ENCODE assay signal across 11 cellular contexts in genomic region chr9:116007824-116008223, GRCh38.
DNase-seq lines count a peak whose midpoint lies in the region; ATAC-seq and TF ChIP-seq lines count a peak whose summit lies in the region.
"Had no signal": no experiment of that assay in that cellular context is flagged by ENCODE, and none has a peak within 500 bp of the region (broad histone marks: within the 10 kb centered on the region; RNA-seq: fewer than 3 reads in every experiment).

No MANE protein-coding gene starts in this region.

- CTCF ChIA-PET in IMR-90 (lab: Yijun Ruan, JAX) (no interaction called here), mammary epithelial cell (lab: Charles Lee; ENCODE audit: low non-redundant PET) (no interaction called here)

- H3K4me1 Mint-ChIP-seq in CD14-positive monocyte: no peaks in the 10 kb centered on the region
- H3K4me1 Mint-ChIP-seq in H9: 0 out of 4 replicates have a peak, but pooled peaks cover 0 to 5% of the 10 kb centered on the region in 2 experiments
- H3K4me1 Mint-ChIP-seq: CD8-positive, alpha-beta memory T cell had no signal

- TF ChIP-seq POLR2A in IMR-90 (IDR thresholded peaks at IDR 0.05; ENCODE audit: low read depth, low read length): no peak

- H3K23me2 ChIP-seq in H9 (ENCODE audit: insufficient read length, low read depth, low read length, poor library complexity, severe bottlenecking): no peaks in the 10 kb centered on the region

- H2AK9ac ChIP-seq in IMR-90 (replicated peaks; ENCODE audit: low read depth, low read length, poor library complexity): no peak overlapping the region

- H3K4me3 Mint-ChIP-seq in CD14-positive monocyte (no peak overlapping the region), H9 (no peak overlapping the region)
- H3K4me3 Mint-ChIP-seq: CD8-positive, alpha-beta memory T cell had no signal

- dilution Hi-C loops in IMR-90 (cut with HindIII; ENCODE audit: low sequenced_read_pairs, unreplicated experiment) (no loop called here), mammary epithelial cell (cut with HindIII; ENCODE audit: low sequenced_read_pairs) (no loop called here)

- H3K23ac ChIP-seq in IMR-90 (ENCODE audit: low read depth, low read length): no peak overlapping the region
- no peak overlapping the region for H3K23ac ChIP-seq in mesenchymal stem cell (ENCODE audit: low read length in 2 of 2)
- no peak overlapping the region for H3K23ac ChIP-seq in H9 (ENCODE audit: insufficient read length, low read depth, low read length)

- no peak overlapping the region for H3K27ac ChIP-seq in IMR-90 (ENCODE audit: insufficient read depth, low read length)
- no peak overlapping the region for H3K27ac ChIP-seq in mammary epithelial cell (ENCODE audit: insufficient read depth, low read depth, low read length)
- H3K27ac ChIP-seq in mesenchymal stem cell (ENCODE audit: low read length, poor library complexity, severe bottlenecking): no peak overlapping the region
- H3K27ac ChIP-seq in H9 (ENCODE audit: insufficient read length, low read depth, low read length): no peak overlapping the region
- H3K27ac ChIP-seq: GM23248 had no signal

- no peak for TF ChIP-seq RAD21 in IMR-90 (IDR thresholded peaks at IDR 0.05; ENCODE audit: low read length)

- no peaks in the 10 kb centered on the region for H3K79me2 ChIP-seq in mammary epithelial cell (ENCODE audit: insufficient read depth, low read length)
- H3K79me2 ChIP-seq in H9 (ENCODE audit: insufficient read depth, low read length): no peaks in the 10 kb centered on the region

- H2BK15ac ChIP-seq in IMR-90 (ENCODE audit: low read depth, low read length): peak overlapping the region; percentile 62; the same call in 2 of the 3 replicates
- no peak overlapping the region for H2BK15ac ChIP-seq in mesenchymal stem cell (ENCODE audit: low read depth, poor library complexity, severe bottlenecking)
- no peak overlapping the region for H2BK15ac ChIP-seq in H9 (ENCODE audit: low read depth, low read length)

- H2BK120ac ChIP-seq in IMR-90 (ENCODE audit: low read depth, low read length) (peak overlapping the region; percentile 28; the same call in 1 of the 2 replicates), mesenchymal stem cell (ENCODE audit: low read depth, low read length) (no peak overlapping the region), H9 (ENCODE audit: low read depth, low read length, poor library complexity, severe bottlenecking) (no peak overlapping the region)

- H4K91ac ChIP-seq in IMR-90 (ENCODE audit: insufficient read depth, low read depth, low read length) (peak overlapping the region; percentile 20; the same call in 1 of the 2 replicates), mesenchymal stem cell (ENCODE audit: low read length) (peak overlapping the region; percentile 36), H9 (ENCODE audit: insufficient read length, low read depth, low read length) (no peak overlapping the region)

- peaks cover 4% of the 10 kb centered on the region; the same call in 1 of the 2 replicates for H3K4me1 ChIP-seq in IMR-90 (ENCODE audit: control insufficient read depth, insufficient read depth, low read length)
- H3K4me1 ChIP-seq in mammary epithelial cell (ENCODE audit: insufficient read depth, low read length): peaks cover 13% of the 10 kb centered on the region
- peaks cover 2% of the 10 kb centered on the region for H3K4me1 ChIP-seq in mesenchymal stem cell (ENCODE audit: control insufficient read depth, insufficient read depth, low read depth, low read length)
- no peaks in the 10 kb centered on the region for H3K4me1 ChIP-seq in H9 (ENCODE audit: insufficient read depth, low read length)
- H3K4me1 ChIP-seq: Caco-2 had no signal

- no peak overlapping the region for H3K18ac ChIP-seq in IMR-90 (ENCODE audit: low read depth, low read length)
- peak overlapping the region in 1 of 2 experiments; percentile 31 for H3K18ac ChIP-seq in mesenchymal stem cell (ENCODE audit: low read depth in 1 of 2, low read length in 2 of 2)
- H3K18ac ChIP-seq in H9 (ENCODE audit: insufficient read length, low read depth, low read length): no peak overlapping the region

- peak overlapping the region; percentile 51; the same call in 1 of the 2 replicates for H2BK20ac ChIP-seq in IMR-90 (ENCODE audit: low read depth, low read length)
- no peak overlapping the region for H2BK20ac ChIP-seq in H9 (ENCODE audit: low read depth, low read length, poor library complexity, severe bottlenecking)

- TF ChIP-seq CTCF in CD14-positive monocyte (IDR thresholded peaks at IDR 0.05): no peak
- no peak for TF ChIP-seq CTCF in IMR-90 (conservative IDR thresholded peaks at IDR 0.05; ENCODE audit: low read depth, low read length)
- TF ChIP-seq CTCF in mammary epithelial cell (conservative IDR thresholded peaks at IDR 0.05 in 1 of 2, IDR thresholded peaks at IDR 0.05 in 1 of 2; ENCODE audit: extremely low read depth in 1 of 2, insufficient read depth in 1 of 2, low read depth in 1 of 2, low read length in 2 of 2): no peak
- TF ChIP-seq CTCF in H9 (conservative IDR thresholded peaks at IDR 0.05): no peak

- peaks cover 3% of the 10 kb centered on the region; the same call in 1 of the 2 replicates for H3K9me1 ChIP-seq in IMR-90 (ENCODE audit: insufficient read depth, low read length)

- peak overlapping the region; percentile 19; the same call in 1 of the 2 replicates for H3K4ac ChIP-seq in IMR-90 (ENCODE audit: low read depth, low read length)
- no peak overlapping the region for H3K4ac ChIP-seq in mesenchymal stem cell (ENCODE audit: low read depth in 1 of 2, low read length in 2 of 2)
- H3K4ac ChIP-seq in H9 (ENCODE audit: low read depth, low read length): no peak overlapping the region

- in situ Hi-C loops in IMR-90 (cut with MboI; ENCODE audit: low sequenced_read_pairs) (loop anchor here (10.0 kb wide), 1 partner anchor 63 kb away; no protein-coding TSS in a partner anchor), mammary epithelial cell (cut with MboI; ENCODE audit: low sequenced_read_pairs in 2 of 2) (no loop called here)

- H3K9ac ChIP-seq in IMR-90 (ENCODE audit: low read depth, low read length): no peak overlapping the region
- H3K9ac ChIP-seq in mammary epithelial cell (ENCODE audit: insufficient read depth, low read length): no peak overlapping the region
- H3K9ac ChIP-seq in mesenchymal stem cell (ENCODE audit: low read length): no peak overlapping the region
- H3K9ac ChIP-seq in H9 (ENCODE audit: extremely low read depth, insufficient read length, low read length): no peak overlapping the region
- H3K9ac ChIP-seq: GM23248 had no signal

- POLR2A ChIA-PET in IMR-90 (lab: Charles Lee; ENCODE audit: unreplicated experiment): no interaction called here

- H3K9me3 Mint-ChIP-seq in CD14-positive monocyte: peaks cover 0 to 7% (median 2%) of the 10 kb centered on the region in 7 donors
- H3K9me3 Mint-ChIP-seq in H9: peaks cover 0 to 2% of the 10 kb centered on the region in 2 experiments; a peak in 3 of 5 replicates

- H3K79me1 ChIP-seq in IMR-90 (ENCODE audit: low read depth in 1 of 2, low read length in 2 of 2) (no peaks in the 10 kb centered on the region), mesenchymal stem cell (replicated peaks; ENCODE audit: low read length, poor library complexity, severe bottlenecking) (no peaks in the 10 kb centered on the region), H9 (ENCODE audit: insufficient read depth, low read depth, low read length, poor library complexity, severe bottlenecking) (no peaks in the 10 kb centered on the region)

- H4K20me1 ChIP-seq in IMR-90 (ENCODE audit: insufficient read depth, low read length) (no peaks in the 10 kb centered on the region), mammary epithelial cell (ENCODE audit: insufficient read depth, low read length) (no peaks in the 10 kb centered on the region), H9 (ENCODE audit: control insufficient read depth, insufficient read depth, insufficient read length) (no peaks in the 10 kb centered on the region)

- ATAC-seq in IMR-90 (ENCODE audit: low read depth) (no peak), GM18858 (IDR thresholded peaks at IDR 0.05; ENCODE audit: unreplicated experiment) (no peak)
- ATAC-seq: HepG2 had no signal

- H2AFZ ChIP-seq in IMR-90 (replicated peaks; ENCODE audit: low read length, poor library complexity) (no peak overlapping the region), mammary epithelial cell (ENCODE audit: low read depth, low read length) (peak overlapping the region; percentile 68), mesenchymal stem cell (ENCODE audit: low read depth, low read length) (no peak overlapping the region), H9 (ENCODE audit: low read length) (no peak overlapping the region)
- H2AFZ ChIP-seq: GM23248 had no signal

- no CpG with 5 or more reads among the region's 2 CpGs for whole genome bisulfite sequencing in IMR-90 (ENCODE audit: extremely low coverage in 2 of 2, insufficient read length in 1 of 2), 2 experiments
- 100% methylated on average over 2 of the region's 2 CpGs for WGBS in mammary epithelial cell (ENCODE audit: low coverage, missing lambda C conversion rate)
- WGBS in mesenchymal stem cell: 91% methylated on average over 2 of the region's 2 CpGs
- WGBS in H9 (ENCODE audit: extremely low coverage, insufficient read length, low lambda C conversion rate): no CpG with 5 or more reads among the region's 2 CpGs

- DNase-seq in CD14-positive monocyte (ENCODE audit: low spot score): peak; percentile 41
- DNase-seq in IMR-90: no peak
- DNase-seq in mammary epithelial cell: no peak
- DNase-seq in mesenchymal stem cell: no peak
- DNase-seq in NK-92 treated with Interleukin-12 subunit alpha and Interleukin-12 subunit beta, amount 100 ng/mL, for 24 hours (lab: John Stamatoyannopoulos, UW): no peak
- no peak for DNase-seq in H9
- DNase-seq: Caco-2; CD8-positive, alpha-beta memory T cell; GM23248 had no signal

- H3K36me3 Mint-ChIP-seq in CD14-positive monocyte (no peaks in the 10 kb centered on the region), H9 (ENCODE audit: insufficient read depth in 1 of 3, low read depth in 3 of 3) (no peaks in the 10 kb centered on the region)
- H3K36me3 Mint-ChIP-seq: CD8-positive, alpha-beta memory T cell had no signal

- no peak overlapping the region for H3K14ac ChIP-seq in IMR-90 (replicated peaks; ENCODE audit: low read depth, low read length)
- peak overlapping the region in 1 of 2 experiments; percentile 8 for H3K14ac ChIP-seq in mesenchymal stem cell (ENCODE audit: low read length in 2 of 2)
- H3K14ac ChIP-seq in H9 (ENCODE audit: insufficient read depth, low read length): no peak overlapping the region

- peak overlapping the region; percentile 35 for H2BK5ac ChIP-seq in IMR-90 (ENCODE audit: low read depth, low read length, poor library complexity, severe bottlenecking)
- H2BK5ac ChIP-seq in mesenchymal stem cell (ENCODE audit: low read depth, low read length, poor library complexity, severe bottlenecking): no peak overlapping the region
- no peak overlapping the region for H2BK5ac ChIP-seq in H9 (ENCODE audit: insufficient read length, low read length)

- H3K27me3 Mint-ChIP-seq in CD14-positive monocyte (ENCODE audit: low read depth in 3 of 3): peaks cover 0 to 2% (median 0%) of the 10 kb centered on the region in 3 donors
- H3K27me3 Mint-ChIP-seq in H9 (ENCODE audit: low read depth): no peaks in the 10 kb centered on the region; the same call in 1 of the 2 replicates

- no peaks in the 10 kb centered on the region for H3K36me3 ChIP-seq in IMR-90 (ENCODE audit: control insufficient read depth, insufficient read depth, low read length)
- H3K36me3 ChIP-seq in mammary epithelial cell (ENCODE audit: insufficient read depth, low read length): no peaks in the 10 kb centered on the region
- H3K36me3 ChIP-seq in mesenchymal stem cell (ENCODE audit: control insufficient read depth in 1 of 2, insufficient read depth in 2 of 2, low read depth in 1 of 2, low read length in 2 of 2): no peaks in the 10 kb centered on the region

- H3T11ph ChIP-seq in H9 (ENCODE audit: low read length): no peak overlapping the region

- intact Hi-C loops in CD14-positive monocyte (cut with micrococcal nuclease) (no loop called here), IMR-90 (cut with micrococcal nuclease) (no loop called here), mammary epithelial cell (cut with micrococcal nuclease) (no loop called here)

- BruUV-seq in IMR-90 (replicated peaks; lab: Mats Ljungman, UMichigan): no TSS peak
- BruUV-seq in mammary epithelial cell (replicated peaks; lab: Mats Ljungman, UMichigan): no TSS peak

- 0 out of 4 replicates have a peak overlapping the region, but pooled peaks of 1 of the 2 experiments have one; percentile 15 for H4K8ac ChIP-seq in IMR-90 (ENCODE audit: low read depth in 2 of 2, low read length in 2 of 2)
- no peak overlapping the region for H4K8ac ChIP-seq in mesenchymal stem cell (ENCODE audit: low read length)
- H4K8ac ChIP-seq in H9 (replicated peaks; ENCODE audit: insufficient read length, low read depth, low read length): no peak overlapping the region

- H2AK5ac ChIP-seq in IMR-90 (ENCODE audit: low read depth, low read length): peak overlapping the region; percentile 31
- H2AK5ac ChIP-seq in mesenchymal stem cell (ENCODE audit: low read length, severe bottlenecking): peak overlapping the region; percentile 4
- H2AK5ac ChIP-seq in H9 (ENCODE audit: insufficient read length, low read length): no peak overlapping the region

- H3K27me3 ChIP-seq in IMR-90 (ENCODE audit: control insufficient read depth, insufficient read depth, low read length) (no peaks in the 10 kb centered on the region), mammary epithelial cell (ENCODE audit: insufficient read depth, low read length) (no peaks in the 10 kb centered on the region), mesenchymal stem cell (ENCODE audit: control insufficient read depth in 1 of 2, insufficient read depth in 1 of 2, low read length in 2 of 2) (no peaks in the 10 kb centered on the region), H9 (ENCODE audit: insufficient read depth, low read length) (no peaks in the 10 kb centered on the region)

- H3K4me3 ChIP-seq in IMR-90 (ENCODE audit: insufficient read depth, low read depth, low read length) (no peak overlapping the region), mammary epithelial cell (replicated peaks in 1 of 3; ENCODE audit: insufficient read depth in 1 of 3, low read depth in 2 of 3, low read length in 3 of 3) (no peak overlapping the region), mesenchymal stem cell (ENCODE audit: insufficient read depth in 1 of 2, low read depth in 1 of 2, low read length in 2 of 2) (no peak overlapping the region)
- H3K4me3 ChIP-seq: GM23248 had no signal

- no peak overlapping the region for H3K56ac ChIP-seq in IMR-90 (ENCODE audit: extremely low read depth, insufficient read depth, low read length)
- no peak overlapping the region for H3K56ac ChIP-seq in H9 (ENCODE audit: insufficient read length, low read depth, low read length)

- H2BK12ac ChIP-seq in mesenchymal stem cell (ENCODE audit: low read length in 2 of 2) (peak overlapping the region; percentile 44 to 66), H9 (ENCODE audit: insufficient read length, low read depth, low read length) (no peak overlapping the region)

- H3K4me2 ChIP-seq in IMR-90 (ENCODE audit: low read depth, low read length) (no peak overlapping the region), mammary epithelial cell (ENCODE audit: insufficient read depth, low read depth, low read length) (peak overlapping the region; percentile 58), mesenchymal stem cell (ENCODE audit: low read length, poor library complexity, severe bottlenecking) (no peak overlapping the region), H9 (ENCODE audit: insufficient read depth, insufficient read length, low read length) (no peak overlapping the region)

- H4K5ac ChIP-seq in IMR-90 (ENCODE audit: low read depth, low read length): no peak overlapping the region
- no peak overlapping the region for H4K5ac ChIP-seq in H9 (ENCODE audit: insufficient read length, low read depth, low read length)

- H3K27ac Mint-ChIP-seq in CD14-positive monocyte (no peak overlapping the region), H9 (no peak overlapping the region)
- H3K27ac Mint-ChIP-seq: CD8-positive, alpha-beta memory T cell had no signal

- H3K9me3 ChIP-seq in IMR-90 (ENCODE audit: control insufficient read depth, insufficient read depth, low read length) (peaks cover 2% of the 10 kb centered on the region; the same call in 1 of the 2 replicates), mammary epithelial cell (replicated peaks; ENCODE audit: insufficient read depth, low read length) (no peaks in the 10 kb centered on the region), mesenchymal stem cell (ENCODE audit: control insufficient read depth, low read length) (no peaks in the 10 kb centered on the region), H9 (ENCODE audit: control insufficient read depth, low read depth, low read length) (no peaks in the 10 kb centered on the region)
- H3K9me3 ChIP-seq: Caco-2 had no signal
